Comparison of ENCODE assay signal across 39 cellular contexts in genomic region chr15:72404356-72404755, GRCh38. TPM values are rescaled to one million over a fixed set of nuclear protein-coding genes. Genes with fewer than 3 reads are reported as not detected.
"Had no signal": no experiment of that assay in that cellular context is flagged by ENCODE, and none has a peak within 500 bp of the region (broad histone marks: within the 10 kb centered on the region; RNA-seq: fewer than 3 reads in every experiment).

No MANE protein-coding gene starts in this region.

- H3K4me1 ChIP-seq: ascending aorta had no signal

- DNase-seq: activated B cell treated with CpG ODN at 0.5 μM for 24 hours; activated CD4-positive, alpha-beta memory T cell treated with anti-CD3 and anti-CD28 coated beads for 36 hours; activated CD4-positive, alpha-beta T cell treated with anti-CD3 and anti-CD28 coated beads for 4 hours; activated CD4-positive, alpha-beta T cell treated with anti-CD3 and anti-CD28 coated beads, Interleukin-2, amount 10 ng/mL, durations not matched to agents 24 days and 14 days; activated CD4-positive, alpha-beta T cell treated with anti-CD3 and anti-CD28 coated beads, Interleukin-2, amount 50 U/mL, for 1 hour; activated CD4-positive, alpha-beta T cell treated with anti-CD3 and anti-CD28 coated beads, Interleukin-2, amount 50 U/mL, for 4 hours; activated CD4-positive, CD25-positive, alpha-beta regulatory T cell treated with anti-CD3 and anti-CD28 coated beads, Interleukin-2, amount 50 U/mL, for 72 hours; activated CD8-positive, alpha-beta memory T cell treated with anti-CD3 and anti-CD28 coated beads, Interleukin-2, amount 50 U/mL, for 4 hours; activated CD8-positive, alpha-beta T cell treated with anti-CD3 and anti-CD28 coated beads for 36 hours; activated effector memory CD4-positive, alpha-beta T cell treated with anti-CD3 and anti-CD28 coated beads, Interleukin-2, amount 50 U/mL, for 16 hours; activated gamma-delta T cell treated with Interleukin-2 at 50 U/mL for 16 hours; activated naive CD4-positive, alpha-beta T cell; activated naive CD4-positive, alpha-beta T cell treated with anti-CD3 and anti-CD28 coated beads for 36 hours; activated naive CD4-positive, alpha-beta T cell treated with anti-CD3 and anti-CD28 coated beads, Interleukin-2, amount 50 U/mL, for 16 hours; activated naive CD8-positive, alpha-beta T cell treated with anti-CD3 and anti-CD28 coated beads, Interleukin-2, amount 10 ng/mL, durations not matched to agents 7 days and 5 days; activated naive CD8-positive, alpha-beta T cell treated with anti-CD3 and anti-CD28 coated beads, Interleukin-2, amount 50 U/mL, for 24 hours; activated T-cell treated with anti-CD3 and anti-CD28 coated beads for 4 hours; activated T-cell treated with anti-CD3 and anti-CD28 coated beads, Interleukin-2, amount 50 U/mL, for 1 hour; activated T-cell treated with anti-CD3 and anti-CD28 coated beads, Interleukin-2, amount 50 U/mL, for 4 hours; activated T-cell treated with anti-CD3 and anti-CD28 coated beads, Interleukin-2, amount 50 U/mL, for 72 hours; amygdala; anterior cingulate cortex; central memory CD4-positive, alpha-beta T cell; T-helper 1 cell; T-helper 2 cell; T-helper 9 cell had no signal

- H3K27ac ChIP-seq: ascending aorta, VCaP had no signal

- H3K4me3 ChIP-seq: ascending aorta had no signal

- H3K9me3 Mint-ChIP-seq: activated B cell treated with CpG ODN at 0.5 μM for 24 hours; activated CD4-positive, alpha-beta memory T cell treated with anti-CD3 and anti-CD28 coated beads for 36 hours; activated CD4-positive, alpha-beta T cell treated with anti-CD3 and anti-CD28 coated beads, Interleukin-2, amount 10 ng/mL, durations not matched to agents 24 days and 14 days; activated CD8-positive, alpha-beta T cell treated with anti-CD3 and anti-CD28 coated beads for 36 hours; activated naive CD4-positive, alpha-beta T cell treated with anti-CD3 and anti-CD28 coated beads for 36 hours; activated naive CD8-positive, alpha-beta T cell treated with anti-CD3 and anti-CD28 coated beads, Interleukin-2, amount 10 ng/mL, durations not matched to agents 7 days and 5 days; activated naive CD8-positive, alpha-beta T cell treated with anti-CD3 and anti-CD28 coated beads, Interleukin-2, amount 50 U/mL, for 24 hours; activated T-cell treated with anti-CD3 and anti-CD28 coated beads, Interleukin-2, amount 50 U/mL, for 4 hours; activated T-cell treated with anti-CD3 and anti-CD28 coated beads, Interleukin-2, amount 50 U/mL, for 72 hours; activated T-helper 1 cell treated with anti-CD3 and anti-CD28 coated beads, Interleukin-12 subunit alpha, Interleukin-12 subunit beta, Interleukin-2, Interleukin-4 antibody, amounts not matched to agents 30 ng/mL and 10 ng/mL and 1 ng/mL, durations not matched to agents 14 hours and 24 hours and 36 hours; activated T-helper 17 cell treated with anti-CD3 and anti-CD28 coated beads, Interleukin-2, amount 50 U/mL, for 72 hours; brain; T-helper 1 cell treated with Interleukin-12 subunit alpha and Interleukin-12 subunit beta and Interleukin-4 antibody, amounts not matched to agents 30 μg/mL and 1 μg/mL, for 36 hours; T-helper 2 cell treated with Interferon-gamma antibody and Interleukin-4, amounts not matched to agents 5 μg/mL and 100 μg/mL, for 36 hours had no signal

- H3K27me3 ChIP-seq: ascending aorta had no signal

- H3K27ac Mint-ChIP-seq: activated B cell treated with CpG ODN at 0.5 μM for 24 hours; activated CD4-positive, alpha-beta memory T cell treated with anti-CD3 and anti-CD28 coated beads for 36 hours; activated CD4-positive, alpha-beta T cell treated with anti-CD3 and anti-CD28 coated beads, Interleukin-2, amount 10 ng/mL, durations not matched to agents 24 days and 14 days; activated CD8-positive, alpha-beta T cell treated with anti-CD3 and anti-CD28 coated beads for 36 hours; activated naive CD4-positive, alpha-beta T cell treated with anti-CD3 and anti-CD28 coated beads for 36 hours; activated naive CD8-positive, alpha-beta T cell; activated naive CD8-positive, alpha-beta T cell treated with anti-CD3 and anti-CD28 coated beads, Interleukin-2, amount 10 ng/mL, durations not matched to agents 7 days and 5 days; activated naive CD8-positive, alpha-beta T cell treated with anti-CD3 and anti-CD28 coated beads, Interleukin-2, amount 50 U/mL, for 24 hours; activated T-cell treated with anti-CD3 and anti-CD28 coated beads, Interleukin-2, amount 50 U/mL, for 72 hours; activated T-helper 1 cell treated with anti-CD3 and anti-CD28 coated beads, Interleukin-12 subunit alpha, Interleukin-12 subunit beta, Interleukin-2, Interleukin-4 antibody, amounts not matched to agents 30 ng/mL and 10 ng/mL and 1 ng/mL, durations not matched to agents 14 hours and 24 hours and 36 hours; activated T-helper 17 cell treated with anti-CD3 and anti-CD28 coated beads, Interleukin-2, amount 50 U/mL, for 72 hours; brain; T-helper 1 cell treated with Interleukin-12 subunit alpha and Interleukin-12 subunit beta and Interleukin-4 antibody, amounts not matched to agents 30 μg/mL and 1 μg/mL, for 36 hours; T-helper 2 cell treated with Interferon-gamma antibody and Interleukin-4, amounts not matched to agents 5 μg/mL and 100 μg/mL, for 36 hours had no signal

- ATAC-seq: activated CD8-positive, alpha-beta T cell treated with anti-CD3 and anti-CD28 coated beads for 36 hours; activated naive CD8-positive, alpha-beta T cell treated with anti-CD3 and anti-CD28 coated beads, Interleukin-2, amount 50 U/mL, for 24 hours; activated T-cell treated with anti-CD3 and anti-CD28 coated beads, Interleukin-2, amount 50 U/mL, for 4 hours; activated T-cell treated with anti-CD3 and anti-CD28 coated beads, Interleukin-2, amount 50 U/mL, for 72 hours; activated T-helper 17 cell treated with anti-CD3 and anti-CD28 coated beads, Interleukin-2, amount 50 U/mL, for 72 hours had no signal

- H3K36me3 Mint-ChIP-seq: activated CD4-positive, alpha-beta memory T cell treated with anti-CD3 and anti-CD28 coated beads for 36 hours; activated naive CD8-positive, alpha-beta T cell; activated naive CD8-positive, alpha-beta T cell treated with anti-CD3 and anti-CD28 coated beads, Interleukin-2, amount 10 ng/mL, durations not matched to agents 7 days and 5 days; brain had no signal

- FAIRE-seq: TTC549 had no signal

- H3K9me3 ChIP-seq: ascending aorta had no signal

- H3K36me3 ChIP-seq: ascending aorta had no signal

RNA-seq across cellular contexts. Expression of gene TMEM202, which starts 6.3 kb away (rescaled TPM):
- total RNA-seq: activated B cell treated with CpG ODN at 0.5 μM for 24 hours; activated CD4-positive, alpha-beta memory T cell treated with anti-CD3 and anti-CD28 coated beads for 36 hours; activated CD4-positive, alpha-beta T cell treated with anti-CD3 and anti-CD28 coated beads, Interleukin-2, amount 10 ng/mL, durations not matched to agents 24 days and 14 days; activated CD8-positive, alpha-beta memory T cell treated with anti-CD3 and anti-CD28 coated beads for 36 hours; activated CD8-positive, alpha-beta T cell treated with anti-CD3 and anti-CD28 coated beads for 36 hours; activated naive CD4-positive, alpha-beta T cell treated with anti-CD3 and anti-CD28 coated beads for 36 hours; activated naive CD8-positive, alpha-beta T cell treated with anti-CD3 and anti-CD28 coated beads, Interleukin-2, amount 10 ng/mL, durations not matched to agents 7 days and 5 days; activated T-cell treated with anti-CD3 and anti-CD28 coated beads, Interleukin-2, amount 50 U/mL, for 4 hours; activated T-cell treated with anti-CD3 and anti-CD28 coated beads, Interleukin-2, amount 50 U/mL, for 72 hours; activated T-helper 1 cell treated with anti-CD3 and anti-CD28 coated beads, Interleukin-12 subunit alpha, Interleukin-12 subunit beta, Interleukin-2, Interleukin-4 antibody, amounts not matched to agents 30 ng/mL and 10 ng/mL and 1 ng/mL, durations not matched to agents 14 hours and 24 hours and 36 hours; activated T-helper 17 cell treated with anti-CD3 and anti-CD28 coated beads, Interleukin-2, amount 50 U/mL, for 72 hours; ascending aorta; cardiac septum; cerebellum had no signal
- polyA plus RNA-seq: adipose tissue had no signal
